In genomic region chr6:751765-752164, GRCh38 we compare ENCODE assay signal across 27 cellular contexts.
"Had no signal": no experiment of that assay in that cellular context is flagged by ENCODE, and none has a peak within 500 bp of the region (broad histone marks: within the 10 kb centered on the region; RNA-seq: fewer than 3 reads in every experiment).

No MANE protein-coding gene starts in this region.

- H3K4me3 ChIP-seq: coronary artery, esophagus squamous epithelium, heart right ventricle, lower lobe of right lung, prostate gland, skin epidermis, spleen, thoracic aorta, tibial nerve, upper lobe of left lung had no signal

- FAIRE-seq: endometrium, urothelium cell line had no signal

- DNase-seq: dermis blood vessel endothelial cell; effector memory CD4-positive, alpha-beta T cell; erythroblast; esophagus squamous epithelium; foreskin melanocyte; glutamatergic neuron; heart right ventricle; hippocampal formation; islet precursor cell; kidney glomerular epithelial cell; left ventricle myocardium superior; lower lobe of right lung; naive thymus-derived CD8-positive, alpha-beta T cell; nephron progenitor cell; nucleus accumbens; right cardiac atrium; spleen; stimulated activated CD4-positive, alpha-beta T cell treated with anti-CD3 and anti-CD28 coated beads, Interleukin-2, amount 100 ng/mL, for 48 hours; stimulated activated naive B cell treated with anti-CD40 and anti-IgM and Interleukin-4, amounts not matched to agents 10 μg/mL and 1 μg/mL and 100 μg/mL, for 72 hours; upper lobe of left lung had no signal

- H3K36me3 ChIP-seq: esophagus squamous epithelium, heart right ventricle, lower lobe of right lung, prostate gland, spleen, thoracic aorta, tibial nerve, upper lobe of left lung had no signal

- H3K27me3 ChIP-seq: esophagus squamous epithelium, spleen, tibial nerve, upper lobe of left lung had no signal

- H3K27ac ChIP-seq: coronary artery, esophagus squamous epithelium, heart right ventricle, lower lobe of right lung, prostate gland, skin epidermis, spleen, thoracic aorta, tibial nerve, upper lobe of left lung had no signal

- ATAC-seq: heart right ventricle; left ventricle myocardium superior; lower lobe of right lung; naive thymus-derived CD8-positive, alpha-beta T cell; right cardiac atrium; stimulated activated naive B cell treated with anti-CD40 and anti-IgM and Interleukin-4, amounts not matched to agents 10 μg/mL and 1 μg/mL and 100 μg/mL, for 72 hours had no signal

- H3K9me3 ChIP-seq: esophagus squamous epithelium, lower lobe of right lung, prostate gland, thoracic aorta, upper lobe of left lung had no signal

- H3K4me1 ChIP-seq: esophagus squamous epithelium, heart right ventricle, prostate gland, spleen, tibial nerve had no signal
